Comparison of ENCODE assay signal across 11 cellular contexts in genomic region chr7:134694299-134694698, GRCh38. TPM values are rescaled to one million over a fixed set of nuclear protein-coding genes. Genes with fewer than 3 reads are reported as not detected.
DNase-seq lines count a peak whose midpoint lies in the region; ATAC-seq and TF ChIP-seq lines count a peak whose summit lies in the region.
"Had no signal": no experiment of that assay in that cellular context is flagged by ENCODE, and none has a peak within 500 bp of the region (broad histone marks: within the 10 kb centered on the region; RNA-seq: fewer than 3 reads in every experiment).

No MANE protein-coding gene starts in this region.

- H3K9me3 ChIP-seq in Loucy (ENCODE audit: insufficient read depth, low read depth, low read length) = no peaks in the 10 kb centered on the region
- H3K9me3 ChIP-seq: adrenal gland had no signal

- no peak overlapping the region for H3K4me2 ChIP-seq in Loucy (ENCODE audit: low read depth, low read length, poor library complexity, severe bottlenecking)

- no peaks in the 10 kb centered on the region for H3F3A ChIP-seq in Loucy (ENCODE audit: low read depth)

- H3K4me1 ChIP-seq in Loucy (ENCODE audit: insufficient read depth, low read length, poor library complexity, severe bottlenecking) = no peaks in the 10 kb centered on the region
- H3K4me1 ChIP-seq: adrenal gland had no signal

- DNase-seq in GM06990 (ENCODE audit: extremely low read depth, insufficient read length) (no peak), choroid plexus epithelial cell (ENCODE audit: low read depth) (no peak), progenitor cell of endocrine pancreas (ENCODE audit: low spot score, unreplicated experiment) (no peak), AML-193 (lab: John Stamatoyannopoulos, UW) (no peak), NOMO-1 treated with DMSO at 0.1 percent for 48 hours (lab: John Stamatoyannopoulos, UW; ENCODE audit: unreplicated experiment) (no peak), NCI-H1436 treated with DMSO at 0.1 percent for 48 hours (lab: John Stamatoyannopoulos, UW) (no peak)
- DNase-seq: activated CD4-positive, alpha-beta T cell treated with anti-CD3 and anti-CD28 coated beads for 4 hours; adrenal gland; head of caudate nucleus had no signal

- TF ChIP-seq CTCF in GM06990 (IDR thresholded peaks at IDR 0.05; ENCODE audit: insufficient read depth, low read length, poor library complexity, severe bottlenecking) = peak; percentile 31
- TF ChIP-seq CTCF in Loucy (conservative IDR thresholded peaks at IDR 0.05; ENCODE audit: low read length) = peak; percentile 60
- TF ChIP-seq CTCF in choroid plexus epithelial cell (conservative IDR thresholded peaks at IDR 0.05; ENCODE audit: low read depth, low read length) = peak; percentile 61
- TF ChIP-seq CTCF in progenitor cell of endocrine pancreas (IDR thresholded peaks at IDR 0.05; ENCODE audit: unreplicated experiment) = peak; percentile 52

- H3K27me3 Mint-ChIP-seq in progenitor cell of endocrine pancreas = no peaks in the 10 kb centered on the region

- H3K36me3 ChIP-seq in GM06990 (ENCODE audit: control insufficient read depth, insufficient read depth, low read length) = no peaks in the 10 kb centered on the region
- H3K36me3 ChIP-seq in Loucy (ENCODE audit: insufficient read depth, low read length) = no peaks in the 10 kb centered on the region
- H3K36me3 ChIP-seq: adrenal gland had no signal

- H3K9me3 Mint-ChIP-seq in progenitor cell of endocrine pancreas (ENCODE audit: low read depth) = no peaks in the 10 kb centered on the region

- no peak overlapping the region for H3K4me3 ChIP-seq in GM06990 (replicated peaks; ENCODE audit: low read depth, low read length)
- no peak overlapping the region for H3K4me3 ChIP-seq in Loucy (ENCODE audit: low read length, poor library complexity, severe bottlenecking)
- H3K4me3 ChIP-seq in choroid plexus epithelial cell (ENCODE audit: low read depth, low read length) = no peak overlapping the region
- H3K4me3 ChIP-seq: adrenal gland had no signal

- H3K9me2 ChIP-seq in Loucy (replicated peaks; ENCODE audit: low read depth, low read length) = no peaks in the 10 kb centered on the region

- H3K79me2 ChIP-seq in Loucy (ENCODE audit: insufficient read depth, low read length) = no peaks in the 10 kb centered on the region

- no peaks in the 10 kb centered on the region for H4K20me1 ChIP-seq in Loucy (ENCODE audit: insufficient read depth, low read length, poor library complexity, severe bottlenecking)

- no peak overlapping the region for H3K27ac Mint-ChIP-seq in progenitor cell of endocrine pancreas

- H3K4me1 Mint-ChIP-seq in progenitor cell of endocrine pancreas (ENCODE audit: low read depth) = peaks cover 2% of the 10 kb centered on the region

- H3K27me3 ChIP-seq in GM06990 (replicated peaks; ENCODE audit: control insufficient read depth, insufficient read depth, low read length) (no peaks in the 10 kb centered on the region), Loucy (ENCODE audit: insufficient read depth, low read length, poor library complexity, severe bottlenecking) (no peaks in the 10 kb centered on the region)
- H3K27me3 ChIP-seq: adrenal gland had no signal

- no peak overlapping the region for H2AFZ ChIP-seq in Loucy (ENCODE audit: low read length)

- no peak overlapping the region for H3K9ac ChIP-seq in Loucy (ENCODE audit: low read depth, low read length, poor library complexity, severe bottlenecking)

- no peak for ATAC-seq in HG02938 (IDR thresholded peaks at IDR 0.05; ENCODE audit: unreplicated experiment)

- H3K4me3 Mint-ChIP-seq in progenitor cell of endocrine pancreas (ENCODE audit: low read depth) = no peak overlapping the region

- H3K36me3 Mint-ChIP-seq in progenitor cell of endocrine pancreas (ENCODE audit: insufficient read depth) = no peaks in the 10 kb centered on the region

RNA-seq across cellular contexts. Expression of gene BPGM, which starts 47.6 kb away (rescaled TPM):
- total RNA-seq in progenitor cell of endocrine pancreas = 20.5 and 22.8 TPM in 2 replicates
